ENCODE assay signal across 8 cellular contexts in genomic region chr10:73965890-73966768, GRCh38. TPM values are rescaled to one million over a fixed set of nuclear protein-coding genes. Genes with fewer than 3 reads are reported as not detected.
DNase-seq lines count a peak whose midpoint lies in the region; ATAC-seq and TF ChIP-seq lines count a peak whose summit lies in the region.

No MANE protein-coding gene starts in this region.

- H3K4me3 ChIP-seq in right lobe of liver (no peak overlapping the region), tibial artery (peak overlapping the region; percentile 26 to 34)

- H3K9me3 ChIP-seq in right lobe of liver (no peaks in the 10 kb centered on the region), tibial artery (no peaks in the 10 kb centered on the region)

- peak overlapping the region; percentile 96 for H3K27ac Mint-ChIP-seq in Calu3 (ENCODE audit: unreplicated experiment)
- H3K27ac Mint-ChIP-seq in activated CD4-positive, alpha-beta T cell treated with anti-CD3 and anti-CD28 coated beads, Interleukin-2, amount 10 ng/mL, durations not matched to agents 24 days and 14 days = no peak overlapping the region

- H3K27me3 Mint-ChIP-seq in Calu3 (ENCODE audit: unreplicated experiment) = no peaks in the 10 kb centered on the region
- H3K27me3 Mint-ChIP-seq in activated CD4-positive, alpha-beta T cell treated with anti-CD3 and anti-CD28 coated beads, Interleukin-2, amount 10 ng/mL, durations not matched to agents 24 days and 14 days = peaks cover 8% of the 10 kb centered on the region

- peaks cover 16% of the 10 kb centered on the region for H3K4me1 Mint-ChIP-seq in Calu3 (ENCODE audit: low read depth, unreplicated experiment)
- H3K4me1 Mint-ChIP-seq in activated CD4-positive, alpha-beta T cell treated with anti-CD3 and anti-CD28 coated beads, Interleukin-2, amount 10 ng/mL, durations not matched to agents 24 days and 14 days = no peaks in the 10 kb centered on the region

- peak; percentile 65 to 85 (median 79) for ATAC-seq in right lobe of liver

- CTCF ChIA-PET in Calu3 (lab: Charles Lee) = interaction anchor here (0.8 to 1.5 kb wide), 7 partner anchors 9 to 135 kb away, joined by 3 to 7 read pairs (median 3); partner anchors contain the start of gene VCL

- H3K4me1 ChIP-seq in right lobe of liver = no peaks in the 10 kb centered on the region
- H3K4me1 ChIP-seq in tibial artery = peaks cover 0 to 38% (median 24%) of the 10 kb centered on the region in 4 donors

- H3K9me3 Mint-ChIP-seq in Calu3 (ENCODE audit: low read depth, unreplicated experiment) = no peaks in the 10 kb centered on the region
- no peaks in the 10 kb centered on the region for H3K9me3 Mint-ChIP-seq in activated CD4-positive, alpha-beta T cell treated with anti-CD3 and anti-CD28 coated beads, Interleukin-2, amount 10 ng/mL, durations not matched to agents 24 days and 14 days

- DNase-seq in Calu3 = peak; percentile 70
- peak; percentile 87 for DNase-seq in NCI-H69 (lab: John Stamatoyannopoulos, UW)
- peak; percentile 76 to 89 for DNase-seq in dermis microvascular lymphatic vessel endothelial cell (ENCODE audit: low read depth in 2 of 2)
- DNase-seq in right lobe of liver = peak in 1 of 3 donors; percentile 37
- peak; percentile 86 to 95 for DNase-seq in tibial artery
- no peak for DNase-seq in GM20000 (ENCODE audit: low spot score)
- DNase-seq in SHP77 (lab: John Stamatoyannopoulos, UW) = no peak
- no peak for DNase-seq in activated CD4-positive, alpha-beta T cell treated with anti-CD3 and anti-CD28 coated beads, Interleukin-2, amount 10 ng/mL, durations not matched to agents 24 days and 14 days

- intact Hi-C loops in Calu3 (cut with micrococcal nuclease; ENCODE audit: unreplicated experiment) = no loop called here
- intact Hi-C loops in right lobe of liver (cut with DNase I) = no loop called here
- intact Hi-C loops in tibial artery (cut with DNase I; ENCODE audit: low total_unique reads) = no loop called here
- intact Hi-C loops in activated CD4-positive, alpha-beta T cell treated with anti-CD3 and anti-CD28 coated beads, Interleukin-2, amount 10 ng/mL, durations not matched to agents 24 days and 14 days (cut with micrococcal nuclease) = no loop called here

- TSS peak; percentile 80 for BruUV-seq in Calu3 (replicated peaks; lab: Mats Ljungman, UMichigan)

- H3K4me3 Mint-ChIP-seq in Calu3 (ENCODE audit: low read depth, unreplicated experiment) = peak overlapping the region; percentile 55
- H3K4me3 Mint-ChIP-seq in activated CD4-positive, alpha-beta T cell treated with anti-CD3 and anti-CD28 coated beads, Interleukin-2, amount 10 ng/mL, durations not matched to agents 24 days and 14 days = no peak overlapping the region

- TF ChIP-seq CTCF in Calu3 (IDR thresholded peaks at IDR 0.05; ENCODE audit: unreplicated experiment) = no peak
- TF ChIP-seq CTCF in right lobe of liver (IDR thresholded peaks at IDR 0.05) = no peak
- no peak for TF ChIP-seq CTCF in tibial artery (IDR thresholded peaks at IDR 0.05)
- no peak for TF ChIP-seq CTCF in GM20000 (IDR thresholded peaks at IDR 0.05; ENCODE audit: extremely low read depth, missing control alignments)

- WGBS in right lobe of liver (ENCODE audit: insufficient coverage, low coverage, low lambda C conversion rate, missing lambda C conversion rate) = 50% methylated on average over 13 of the region's 16 CpGs

- H3K27me3 ChIP-seq in right lobe of liver (no peaks in the 10 kb centered on the region), tibial artery (no peaks in the 10 kb centered on the region)

- H3K27ac ChIP-seq in right lobe of liver (peak overlapping the region; percentile 57 to 72 (median 59)), tibial artery (peak overlapping the region; percentile 81 to 92)

- H3K36me3 ChIP-seq in right lobe of liver (no peaks in the 10 kb centered on the region), tibial artery (no peaks in the 10 kb centered on the region)

- TF ChIP-seq POLR2A in right lobe of liver (IDR thresholded peaks at IDR 0.05) = no peak

- H3K36me3 Mint-ChIP-seq in Calu3 (ENCODE audit: insufficient read depth, unreplicated experiment) = peaks cover 9% of the 10 kb centered on the region
- H3K36me3 Mint-ChIP-seq in activated CD4-positive, alpha-beta T cell treated with anti-CD3 and anti-CD28 coated beads, Interleukin-2, amount 10 ng/mL, durations not matched to agents 24 days and 14 days (ENCODE audit: low read depth) = no peaks in the 10 kb centered on the region

RNA-seq across cellular contexts. Expression of gene VCL, which starts 31.8 kb away (rescaled TPM):
- total RNA-seq in Calu3 (2022) = 234 and 237 TPM in 2 replicates
- 58.5 and 71.2 TPM in 2 replicates for total RNA-seq in dermis microvascular lymphatic vessel endothelial cell
- 10 to 100 TPM; 13.2 to 58.9 (median 27.5) TPM for total RNA-seq in right lobe of liver
- 26.1 and 26.8 TPM in 2 replicates for total RNA-seq in activated CD4-positive, alpha-beta T cell treated with anti-CD3 and anti-CD28 coated beads, Interleukin-2, amount 10 ng/mL, durations not matched to agents 24 days and 14 days

RNA-seq across cellular contexts. Expression of gene PLAU, which starts 55.2 kb away (rescaled TPM):
- total RNA-seq in Calu3 (2022) (655 and 706 TPM in 2 replicates), dermis microvascular lymphatic vessel endothelial cell (7.0 and 11.8 TPM in 2 replicates), right lobe of liver (1 to 10 TPM in 2 of 6 experiments, under 1 TPM in 4; 0.24 to 4.3 (median 0.87) TPM)
- total RNA-seq in activated CD4-positive, alpha-beta T cell treated with anti-CD3 and anti-CD28 coated beads, Interleukin-2, amount 10 ng/mL, durations not matched to agents 24 days and 14 days = 0.57 and 0.72 TPM in 2 replicates

Comparison
In these comparisons a context has a peak if more than half of its experiments do, and no peak if none do; other contexts are left out.
1. DNase-seq: peak in Calu3 (single experiment), NCI-H69 (single experiment), dermis microvascular lymphatic vessel endothelial cell (2 of 2) and tibial artery (2 of 2); none in GM20000 (single experiment), SHP77 (0 of 2) and activated CD4-positive, alpha-beta T cell treated with anti-CD3 and anti-CD28 coated beads, Interleukin-2, amount 10 ng/mL, durations not matched to agents 24 days and 14 days (single experiment).
2. H3K4me3 ChIP-seq: peak in tibial artery (2 of 2); none in right lobe of liver (0 of 3).
3. RNA of gene PLAU, which starts 55.2 kb away (total RNA-seq): 655 to 706 TPM in Calu3; 7.0 to 11.8 TPM in dermis microvascular lymphatic vessel endothelial cell, 0.24 to 4.3 TPM in right lobe of liver and 0.57 to 0.72 TPM in activated CD4-positive, alpha-beta T cell treated with anti-CD3 and anti-CD28 coated beads, Interleukin-2, amount 10 ng/mL, durations not matched to agents 24 days and 14 days; every median in the first group is over 10 times any median in the second.